Comparison of ENCODE assay signal across 21 cellular contexts in genomic region chr5:64190562-64191306, GRCh38. TPM values are rescaled to one million over a fixed set of nuclear protein-coding genes. Genes with fewer than 3 reads are reported as not detected.
DNase-seq lines count a peak whose midpoint lies in the region; ATAC-seq and TF ChIP-seq lines count a peak whose summit lies in the region.
"Had no signal": no experiment of that assay in that cellular context is flagged by ENCODE, and none has a peak within 500 bp of the region (broad histone marks: within the 10 kb centered on the region; RNA-seq: fewer than 3 reads in every experiment).

No MANE protein-coding gene starts in this region.

- H3K9me3 ChIP-seq in thoracic aorta: no peaks in the 10 kb centered on the region
- no peaks in the 10 kb centered on the region for H3K9me3 ChIP-seq in CD4-positive, alpha-beta memory T cell (ENCODE audit: control insufficient read depth in 1 of 2, low read length in 2 of 2)
- H3K9me3 ChIP-seq: Caco-2 had no signal

- ATAC-seq in left ventricle myocardium superior: peak; percentile 64
- no peak for ATAC-seq in Right ventricle myocardium inferior
- peak; percentile 43 for ATAC-seq in HG02678 (IDR thresholded peaks at IDR 0.05; ENCODE audit: unreplicated experiment)
- ATAC-seq in HG03571 (IDR thresholded peaks at IDR 0.05; ENCODE audit: unreplicated experiment): peak; percentile 50
- peak; percentile 12 for ATAC-seq in thoracic aorta (ENCODE audit: insufficient number of reproducible peaks, low FRiP score, low read depth)
- no peak for ATAC-seq in GM19324 (IDR thresholded peaks at IDR 0.05; ENCODE audit: low FRiP score, unreplicated experiment)
- ATAC-seq: T-cell had no signal

- H3K4me1 Mint-ChIP-seq in CD4-positive, alpha-beta memory T cell: no peaks in the 10 kb centered on the region
- H3K4me1 Mint-ChIP-seq: IgD-negative memory B cell, T-cell had no signal

- peaks cover 0 to 1% of the 10 kb centered on the region in 2 donors for H3K27me3 Mint-ChIP-seq in CD4-positive, alpha-beta memory T cell
- H3K27me3 Mint-ChIP-seq: T-cell had no signal

- POLR2A ChIA-PET in CD4-positive, alpha-beta memory T cell (lab: Charles Lee; ENCODE audit: partially characterized antibody): no interaction called here

- no peaks in the 10 kb centered on the region for H3K36me3 ChIP-seq in thoracic aorta
- no peaks in the 10 kb centered on the region for H3K36me3 ChIP-seq in CD4-positive, alpha-beta memory T cell (ENCODE audit: insufficient read depth, low read length)

- TF ChIP-seq CTCF in thoracic aorta (IDR thresholded peaks at IDR 0.05): no peak

- peaks cover 14 to 39% of the 10 kb centered on the region in 2 donors for H3K4me1 ChIP-seq in thoracic aorta (ENCODE audit: control insufficient read depth in 1 of 2, low read depth in 2 of 2)
- no peaks in the 10 kb centered on the region for H3K4me1 ChIP-seq in CD4-positive, alpha-beta memory T cell (ENCODE audit: insufficient read depth, low read length)
- H3K4me1 ChIP-seq: Caco-2 had no signal

- intact Hi-C loops in left ventricle myocardium superior (cut with micrococcal nuclease) (no loop called here), Right ventricle myocardium inferior (cut with DNase I) (no loop called here)
- intact Hi-C loops in CD4-positive, alpha-beta memory T cell (cut with micrococcal nuclease): no loop called here

- no peak overlapping the region for H3K4me3 Mint-ChIP-seq in CD4-positive, alpha-beta memory T cell
- H3K4me3 Mint-ChIP-seq: IgD-negative memory B cell, T-cell had no signal

- no peaks in the 10 kb centered on the region for H3K27me3 ChIP-seq in thoracic aorta (replicated peaks; ENCODE audit: insufficient read depth)
- H3K27me3 ChIP-seq in CD4-positive, alpha-beta memory T cell (ENCODE audit: insufficient read depth, low read length): no peaks in the 10 kb centered on the region

- H3K27ac ChIP-seq in thoracic aorta: no peak overlapping the region
- H3K27ac ChIP-seq in CD4-positive, alpha-beta memory T cell (ENCODE audit: low read depth, low read length): no peak overlapping the region
- H3K27ac ChIP-seq: C4-2B, GM23248, SK-N-MC had no signal

- no peak overlapping the region for H3K4me3 ChIP-seq in thoracic aorta
- no peak overlapping the region for H3K4me3 ChIP-seq in CD4-positive, alpha-beta memory T cell (ENCODE audit: low read length in 2 of 2)
- H3K4me3 ChIP-seq: GM23248, SK-N-MC had no signal

- H3K9me3 Mint-ChIP-seq in CD4-positive, alpha-beta memory T cell: peaks cover 0 to 6% (median 0%) of the 10 kb centered on the region in 8 donors
- H3K9me3 Mint-ChIP-seq: IgD-negative memory B cell had no signal

- H3K27ac Mint-ChIP-seq in CD4-positive, alpha-beta memory T cell: no peak overlapping the region
- H3K27ac Mint-ChIP-seq: IgD-negative memory B cell, T-cell had no signal

- CTCF ChIA-PET in CD4-positive, alpha-beta memory T cell (lab: Charles Lee; ENCODE audit: partially characterized antibody): no interaction called here

- DNase-seq in left ventricle myocardium superior (no peak), Right ventricle myocardium inferior (ENCODE audit: missing footprints) (no peak), thoracic aorta (ENCODE audit: low spot score) (no peak), NCI-H2081 treated with DMSO at 0.1 percent for 48 hours (lab: John Stamatoyannopoulos, UW) (no peak)
- no peak for DNase-seq in CD4-positive, alpha-beta memory T cell
- DNase-seq: Caco-2, DMS53, GM23248, MV-4-11, NCI-H1417 treated with DMSO at 0.1 percent for 48 hours, NCI-H2081, NCI-H226, NCI-H526, OCI-M1, T-cell had no signal

- H3K36me3 Mint-ChIP-seq in CD4-positive, alpha-beta memory T cell: no peaks in the 10 kb centered on the region
- H3K36me3 Mint-ChIP-seq: IgD-negative memory B cell, T-cell had no signal

RNA-seq across cellular contexts. Expression of gene RNF180, which starts 25.1 kb away (rescaled TPM):
- total RNA-seq in left ventricle myocardium superior (12.5 TPM), Right ventricle myocardium inferior (11.0 TPM), thoracic aorta (10 to 100 TPM; 46.6 to 51.1 TPM)
- total RNA-seq in CD4-positive, alpha-beta memory T cell: not detected
- not detected for polyA plus RNA-seq in CD4-positive, alpha-beta memory T cell
- total RNA-seq: T-cell had no signal
- polyA plus RNA-seq: IgD-negative memory B cell had no signal

Comparison
In these comparisons a context has a peak if more than half of its experiments do, and no peak if none do; other contexts are left out.
1. ATAC-seq: peak in left ventricle myocardium superior (single experiment), HG02678 (single experiment), HG03571 (single experiment) and thoracic aorta (single experiment); none in Right ventricle myocardium inferior (single experiment) and GM19324 (single experiment).
2. RNA of gene RNF180, which starts 25.1 kb away (total RNA-seq): 46.6 to 51.1 TPM in thoracic aorta, 12.5 TPM in left ventricle myocardium superior (single experiment) and 11.0 TPM in Right ventricle myocardium inferior (single experiment); not detected in CD4-positive, alpha-beta memory T cell; every median in the first group is over 10 times any median in the second.